Comparison of ENCODE assay signal across 8 cellular contexts in genomic region chrX:13653022-13653693, GRCh38. TPM values are rescaled to one million over a fixed set of nuclear protein-coding genes. Genes with fewer than 3 reads are reported as not detected.
DNase-seq lines count a peak whose midpoint lies in the region; ATAC-seq and TF ChIP-seq lines count a peak whose summit lies in the region.

Gene TCEANC, plus strand, starts transcription at chrX:13653141. Its CDS starts 9,368 bp downstream, at chrX:13662509.

- H3K9me3 ChIP-seq in BE2C = no peaks in the 10 kb centered on the region

- no peaks in the 10 kb centered on the region for H3K36me3 Mint-ChIP-seq in activated CD4-positive, alpha-beta T cell treated with anti-CD3 and anti-CD28 coated beads for 36 hours (ENCODE audit: low read depth)

- no peak for TF ChIP-seq CTCF in BE2C (IDR thresholded peaks at IDR 0.05; ENCODE audit: low read depth, low read length)
- TF ChIP-seq CTCF in kidney epithelial cell (IDR thresholded peaks at IDR 0.05; ENCODE audit: insufficient read depth, low read length, poor library complexity, severe bottlenecking) = no peak

- peak within 1 kb of the TSS; percentile 73 for H3K4me3 ChIP-seq in BE2C (ENCODE audit: low read depth, low read length)
- peak within 1 kb of the TSS; percentile 55 for H3K4me3 ChIP-seq in kidney epithelial cell (ENCODE audit: low read depth, low read length)

- peak within 1 kb of the TSS; percentile 90 for H3K27ac Mint-ChIP-seq in activated CD4-positive, alpha-beta T cell treated with anti-CD3 and anti-CD28 coated beads for 36 hours

- H3K27ac ChIP-seq in cingulate gyrus (ENCODE audit: low read depth, low read length) = peak within 1 kb of the TSS; percentile 65

- intact Hi-C loops in activated CD4-positive, alpha-beta T cell treated with anti-CD3 and anti-CD28 coated beads for 36 hours (cut with DNase I, micrococcal nuclease) = loop anchor here (1.0 to 10.0 kb wide), 11 partner anchors 16 to 1682 kb away; partner anchors contain the start of genes GEMIN8 (in 2 of the 2), OFD1 (in 2 of the 2), TRAPPC2 (in 2 of the 2) and FANCB (in 1 of the 2)

- DNase-seq in BE2C = peak; percentile 94
- DNase-seq in GM19238 (ENCODE audit: insufficient read length, low spot score) = peak; percentile 86
- peak; percentile 93 to 99 for DNase-seq in NCI-H524 (lab: John Stamatoyannopoulos, UW)
- DNase-seq in activated CD4-positive, alpha-beta T cell treated with anti-CD3 and anti-CD28 coated beads for 36 hours = peak; percentile 96
- DNase-seq in kidney epithelial cell (ENCODE audit: low read depth) = peak; percentile 92
- peak; percentile 94 for DNase-seq in stimulated activated CD4-positive, alpha-beta T cell treated with anti-CD3 and anti-CD28 coated beads, Interleukin-15, amount 100 ng/mL, for 24 hours

- peaks cover 12% of the 10 kb centered on the region for H3K4me1 Mint-ChIP-seq in activated CD4-positive, alpha-beta T cell treated with anti-CD3 and anti-CD28 coated beads for 36 hours

- no peaks in the 10 kb centered on the region for H3K27me3 ChIP-seq in BE2C
- peaks cover 4% of the 10 kb centered on the region for H3K27me3 ChIP-seq in kidney epithelial cell (ENCODE audit: control insufficient read depth, insufficient read depth, low read length)

- H3K36me3 ChIP-seq in BE2C = no peaks in the 10 kb centered on the region
- H3K36me3 ChIP-seq in kidney epithelial cell (ENCODE audit: control insufficient read depth, insufficient read depth, low read length) = no peaks in the 10 kb centered on the region

- CTCF ChIA-PET in activated CD4-positive, alpha-beta T cell treated with anti-CD3 and anti-CD28 coated beads for 36 hours (lab: Charles Lee) = interaction anchor here (0.6 to 1.6 kb wide), 6 partner anchors 90 to 707 kb away, joined by 3 to 5 read pairs (median 4); no protein-coding TSS in a partner anchor

- peak; percentile 95 for ATAC-seq in HG03439 (IDR thresholded peaks at IDR 0.05; ENCODE audit: unreplicated experiment)
- peak; percentile 96 for ATAC-seq in activated CD4-positive, alpha-beta T cell treated with anti-CD3 and anti-CD28 coated beads for 36 hours

- POLR2A ChIA-PET in activated CD4-positive, alpha-beta T cell treated with anti-CD3 and anti-CD28 coated beads for 36 hours (lab: Charles Lee) = interaction anchor here (0.7 kb wide), 1 partner anchor 36 kb away, joined by 3 read pairs; the partner anchor contains the start of gene RAB9A

- peak within 1 kb of the TSS; percentile 81 for H3K4me3 Mint-ChIP-seq in activated CD4-positive, alpha-beta T cell treated with anti-CD3 and anti-CD28 coated beads for 36 hours

- peaks cover 2% of the 10 kb centered on the region; the same call in 1 of the 2 replicates for H3K4me1 ChIP-seq in BE2C

- no peaks in the 10 kb centered on the region for H3K9me3 Mint-ChIP-seq in activated CD4-positive, alpha-beta T cell treated with anti-CD3 and anti-CD28 coated beads for 36 hours (ENCODE audit: low read depth)

- H3K27me3 Mint-ChIP-seq in activated CD4-positive, alpha-beta T cell treated with anti-CD3 and anti-CD28 coated beads for 36 hours = no peaks in the 10 kb centered on the region

RNA-seq across cellular contexts. Expression of gene TCEANC, which starts in this region (rescaled TPM):
- polyA plus RNA-seq in BE2C (2012; ENCODE audit: insufficient read depth, insufficient read length, low read depth) = 4.5 TPM
- 1 to 10 TPM; 1.9 to 2.3 TPM for total RNA-seq in activated CD4-positive, alpha-beta T cell treated with anti-CD3 and anti-CD28 coated beads for 36 hours
- total RNA-seq in kidney epithelial cell = 3.3 and 4.1 TPM in 2 replicates

Comparison
In these comparisons a context has a peak if more than half of its experiments do, and no peak if none do; other contexts are left out.
1. Peak in every context shown above with its lines: DNase-seq, ATAC-seq, H3K4me3 ChIP-seq and H3K27ac ChIP-seq.